In genomic region chr4:39528056-39528465, GRCh38 we compare ENCODE assay signal across 8 cellular contexts. TPM values are rescaled to one million over a fixed set of nuclear protein-coding genes. Genes with fewer than 3 reads are reported as not detected.
A peak's percentile ranks its signal among the peaks of the same experiment; 100 is the strongest.
DNase-seq lines count a peak whose midpoint lies in the region; ATAC-seq and TF ChIP-seq lines count a peak whose summit lies in the region.

No MANE protein-coding gene starts in this region.

- H3K27ac Mint-ChIP-seq in mesothelial cell of epicardium: peak overlapping the region; percentile 99

- no peak for TF ChIP-seq CTCF in GM06990 (IDR thresholded peaks at IDR 0.05; ENCODE audit: insufficient read depth, low read length, poor library complexity, severe bottlenecking)
- TF ChIP-seq CTCF in Peyer's patch (IDR thresholded peaks at IDR 0.05): no peak
- no peak for TF ChIP-seq CTCF in mesothelial cell of epicardium (IDR thresholded peaks at IDR 0.05; ENCODE audit: unreplicated experiment)

- 0 to 1% methylated on average over 22 of the region's 22 CpGs for WGBS in aorta, 2 donors

- no peaks in the 10 kb centered on the region for H3K9me3 ChIP-seq in Peyer's patch
- no peaks in the 10 kb centered on the region for H3K9me3 ChIP-seq in duodenal mucosa (ENCODE audit: control insufficient read depth in 1 of 2, low read length in 2 of 2)
- H3K9me3 ChIP-seq in aorta (ENCODE audit: control insufficient read depth, low read length): no peaks in the 10 kb centered on the region

- intact Hi-C loops in aorta (cut with DNase I): loop anchor here in 1 of 2 donors (5.0 kb wide), 2 partner anchors 56 to 94 kb away; no protein-coding TSS in a partner anchor

- H3K4me3 ChIP-seq in GM06990 (replicated peaks; ENCODE audit: low read depth, low read length): peak overlapping the region; percentile 99
- H3K4me3 ChIP-seq in Peyer's patch: peak overlapping the region; percentile 75 to 97 (median 92)
- peak overlapping the region; percentile 96 to 97 for H3K4me3 ChIP-seq in duodenal mucosa (ENCODE audit: low read depth in 1 of 2, low read length in 2 of 2)
- peak overlapping the region; percentile 54 to 92 for H3K4me3 ChIP-seq in aorta (ENCODE audit: low read length in 2 of 2)

- H3K4me1 Mint-ChIP-seq in mesothelial cell of epicardium: peaks cover 27% of the 10 kb centered on the region

- H3K27ac ChIP-seq in Peyer's patch (peak overlapping the region; percentile 90 to 95 (median 93)), duodenal mucosa (ENCODE audit: low read depth, low read length) (peak overlapping the region; percentile 95), aorta (ENCODE audit: low read depth in 1 of 2, low read length in 2 of 2) (peak overlapping the region in 1 of 2 donors; percentile 79)

- H3K27me3 ChIP-seq in GM06990 (replicated peaks; ENCODE audit: control insufficient read depth, insufficient read depth, low read length) (no peaks in the 10 kb centered on the region), Peyer's patch (no peaks in the 10 kb centered on the region), duodenal mucosa (ENCODE audit: control insufficient read depth in 1 of 2, insufficient read depth in 2 of 2, low read length in 2 of 2) (no peaks in the 10 kb centered on the region), aorta (ENCODE audit: control insufficient read depth in 1 of 2, insufficient read depth in 2 of 2, low read length in 1 of 2) (no peaks in the 10 kb centered on the region)

- H3K4me1 ChIP-seq in Peyer's patch (peaks cover 0 to 11% (median 1%) of the 10 kb centered on the region in 4 donors), duodenal mucosa (ENCODE audit: control insufficient read depth in 1 of 2, insufficient read depth in 2 of 2, low read length in 2 of 2) (peaks cover 9 to 14% of the 10 kb centered on the region in 2 donors), aorta (ENCODE audit: control insufficient read depth in 1 of 2, insufficient read depth in 2 of 2, low read length in 2 of 2) (no peaks in the 10 kb centered on the region)

- no peak for DNase-seq in GM06990 (ENCODE audit: extremely low read depth, insufficient read length)
- no peak for DNase-seq in Peyer's patch
- no peak for DNase-seq in mesothelial cell of epicardium (ENCODE audit: low spot score in 2 of 2, unreplicated experiment in 2 of 2)
- DNase-seq in aorta: peak; percentile 93 to 96
- DNase-seq in AML-193 (lab: John Stamatoyannopoulos, UW): no peak
- no peak for DNase-seq in activated gamma-delta T cell treated with Interleukin-2 at 50 U/mL for 16 hours

- H3K36me3 ChIP-seq in GM06990 (ENCODE audit: control insufficient read depth, insufficient read depth, low read length) (no peaks in the 10 kb centered on the region; the same call in 1 of the 2 replicates), Peyer's patch (peaks cover 0 to 11% (median 0%) of the 10 kb centered on the region in 3 donors), duodenal mucosa (ENCODE audit: control insufficient read depth in 1 of 2, insufficient read depth in 2 of 2, low read length in 2 of 2) (peaks cover 0 to 10% of the 10 kb centered on the region in 2 donors), aorta (ENCODE audit: control insufficient read depth in 1 of 2, insufficient read depth in 2 of 2, low read length in 1 of 2) (no peaks in the 10 kb centered on the region)

- H3K36me3 Mint-ChIP-seq in mesothelial cell of epicardium: peaks cover 32% of the 10 kb centered on the region

- peak overlapping the region; percentile 93 to 98 for H3K9ac ChIP-seq in duodenal mucosa (ENCODE audit: low read depth in 1 of 2, low read length in 2 of 2)

- ATAC-seq in aorta (ENCODE audit: low FRiP score) (no peak), GM18873 (IDR thresholded peaks at IDR 0.05; ENCODE audit: low FRiP score, unreplicated experiment) (no peak)

- no peaks in the 10 kb centered on the region for H3K27me3 Mint-ChIP-seq in mesothelial cell of epicardium (ENCODE audit: low read depth)

- no peak for TF ChIP-seq POLR2A in Peyer's patch (IDR thresholded peaks at IDR 0.05)

- H3K9me3 Mint-ChIP-seq in mesothelial cell of epicardium: peaks cover 25% of the 10 kb centered on the region

- H3K4me3 Mint-ChIP-seq in mesothelial cell of epicardium: peak overlapping the region; percentile 99

RNA-seq across cellular contexts. Expression of gene UGDH, which starts 0.8 kb away (rescaled TPM):
- total RNA-seq in Peyer's patch (100 to 1,000 TPM; 168 to 335 (median 204) TPM), mesothelial cell of epicardium (76.2 to 77.1 TPM (median 76.6 TPM) in 3 replicates), aorta (100 to 1,000 TPM in 1 of 2 donors, 10 to 100 TPM in 1; 83.3 to 116 TPM)
- 10 to 100 TPM; 16.8 to 25.2 TPM for polyA plus RNA-seq in aorta

Comparison
In these comparisons a context has a peak if more than half of its experiments do, and no peak if none do; other contexts are left out.
1. DNase-seq: peak in aorta (2 of 2); none in GM06990 (single experiment), Peyer's patch (0 of 3), mesothelial cell of epicardium (0 of 2), AML-193 (0 of 2) and activated gamma-delta T cell treated with Interleukin-2 at 50 U/mL for 16 hours (single experiment).
2. Peak in every context shown above with its lines, with median percentiles within 50 percentile points of each other: H3K4me3 ChIP-seq.